8 cellular contexts compared by ENCODE assay signal in the genomic region with DNA sequence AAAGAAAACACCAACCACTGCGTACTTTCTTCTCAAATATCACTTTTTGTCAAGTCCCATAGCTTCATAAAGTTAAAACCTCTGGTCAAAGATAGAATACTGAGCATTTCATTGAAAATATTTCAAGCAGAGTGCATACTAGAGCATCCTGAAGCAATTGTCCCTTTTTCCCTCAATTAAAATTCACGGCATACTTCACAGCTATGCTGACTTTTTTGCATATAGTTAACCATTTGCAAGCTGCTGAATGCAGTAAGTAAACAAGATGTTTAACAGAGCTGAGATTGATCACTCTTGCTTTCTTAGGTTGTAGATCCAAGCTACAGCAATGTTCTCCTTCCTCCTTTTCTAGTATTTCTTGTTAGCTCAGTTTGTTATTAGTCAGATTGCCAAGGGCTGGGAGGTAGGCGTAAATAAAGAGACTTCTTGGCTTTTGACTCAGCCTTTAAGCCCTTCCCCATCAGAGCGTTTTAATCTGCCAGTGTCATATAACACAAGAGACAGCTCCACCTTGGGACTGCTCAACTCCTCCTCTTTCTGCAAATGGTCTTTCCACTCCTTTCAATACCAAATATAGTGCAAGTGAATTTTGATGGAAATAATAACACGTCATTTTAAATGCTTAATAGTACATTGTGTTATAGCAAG. TPM values are rescaled to one million over a fixed set of nuclear protein-coding genes. Genes with fewer than 3 reads are reported as not detected.
DNase-seq lines count a peak whose midpoint lies in the region; ATAC-seq and TF ChIP-seq lines count a peak whose summit lies in the region.

A gene with protein sequence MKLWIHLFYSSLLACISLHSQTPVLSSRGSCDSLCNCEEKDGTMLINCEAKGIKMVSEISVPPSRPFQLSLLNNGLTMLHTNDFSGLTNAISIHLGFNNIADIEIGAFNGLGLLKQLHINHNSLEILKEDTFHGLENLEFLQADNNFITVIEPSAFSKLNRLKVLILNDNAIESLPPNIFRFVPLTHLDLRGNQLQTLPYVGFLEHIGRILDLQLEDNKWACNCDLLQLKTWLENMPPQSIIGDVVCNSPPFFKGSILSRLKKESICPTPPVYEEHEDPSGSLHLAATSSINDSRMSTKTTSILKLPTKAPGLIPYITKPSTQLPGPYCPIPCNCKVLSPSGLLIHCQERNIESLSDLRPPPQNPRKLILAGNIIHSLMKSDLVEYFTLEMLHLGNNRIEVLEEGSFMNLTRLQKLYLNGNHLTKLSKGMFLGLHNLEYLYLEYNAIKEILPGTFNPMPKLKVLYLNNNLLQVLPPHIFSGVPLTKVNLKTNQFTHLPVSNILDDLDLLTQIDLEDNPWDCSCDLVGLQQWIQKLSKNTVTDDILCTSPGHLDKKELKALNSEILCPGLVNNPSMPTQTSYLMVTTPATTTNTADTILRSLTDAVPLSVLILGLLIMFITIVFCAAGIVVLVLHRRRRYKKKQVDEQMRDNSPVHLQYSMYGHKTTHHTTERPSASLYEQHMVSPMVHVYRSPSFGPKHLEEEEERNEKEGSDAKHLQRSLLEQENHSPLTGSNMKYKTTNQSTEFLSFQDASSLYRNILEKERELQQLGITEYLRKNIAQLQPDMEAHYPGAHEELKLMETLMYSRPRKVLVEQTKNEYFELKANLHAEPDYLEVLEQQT (minus strand): TSS at position 421 of the 648 bp plus-strand sequence. CDS start 2,911 bp downstream, outside the sequence.

- no peak within 1 kb of the TSS for H2BK5ac ChIP-seq in neuronal stem cell (ENCODE audit: low read length)

- no peak within 1 kb of the TSS for H3K4ac ChIP-seq in neuronal stem cell (ENCODE audit: low read length)

- POLR2A ChIA-PET in activated CD8-positive, alpha-beta T cell treated with anti-CD3 and anti-CD28 coated beads for 36 hours (lab: Charles Lee), result interaction anchor here (0.6 kb wide), 1 partner anchor 195 kb away, joined by 3 read pairs; no protein-coding TSS in a partner anchor

- WGBS in neuronal stem cell (ENCODE audit: extremely low coverage in 2 of 2, insufficient read length in 2 of 2, insufficient replicate concordance in 1 of 2), 2 donors, result no CpG with 5 or more reads among the region's 5 CpGs

- H3K79me1 ChIP-seq in neuronal stem cell (ENCODE audit: low read depth, low read length), result no peaks in the 10 kb centered on the region

- H4K91ac ChIP-seq in neuronal stem cell (ENCODE audit: low read depth, low read length, poor library complexity), result no peak within 1 kb of the TSS

- H3K4me2 ChIP-seq in neuronal stem cell (ENCODE audit: insufficient read depth, low read length, poor library complexity, severe bottlenecking), result peak within 1 kb of the TSS; percentile 39

- H3K9me3 ChIP-seq in colonic mucosa, result no peaks in the 10 kb centered on the region
- H3K9me3 ChIP-seq in neuronal stem cell (replicated peaks in 1 of 2; ENCODE audit: control insufficient read depth in 2 of 2, insufficient read depth in 1 of 2, low read depth in 1 of 2, low read length in 2 of 2), result no peaks in the 10 kb centered on the region

- intact Hi-C loops in colonic mucosa (cut with DNase I), result no loop called here
- intact Hi-C loops in activated CD8-positive, alpha-beta T cell treated with anti-CD3 and anti-CD28 coated beads for 36 hours (cut with micrococcal nuclease), result no loop called here

- ATAC-seq in GM19351 (IDR thresholded peaks at IDR 0.05; ENCODE audit: unreplicated experiment) (no peak), GM18519 (IDR thresholded peaks at IDR 0.05; ENCODE audit: low FRiP score, unreplicated experiment) (no peak)
- no peak for ATAC-seq in activated CD8-positive, alpha-beta T cell treated with anti-CD3 and anti-CD28 coated beads for 36 hours

- no peak within 1 kb of the TSS for H3K4me3 Mint-ChIP-seq in activated CD8-positive, alpha-beta T cell treated with anti-CD3 and anti-CD28 coated beads for 36 hours

- H2BK15ac ChIP-seq in neuronal stem cell (ENCODE audit: low read length), result no peak within 1 kb of the TSS

- no peak within 1 kb of the TSS for H3K18ac ChIP-seq in neuronal stem cell (ENCODE audit: low read length)

- no peaks in the 10 kb centered on the region for H3K9me3 Mint-ChIP-seq in activated CD8-positive, alpha-beta T cell treated with anti-CD3 and anti-CD28 coated beads for 36 hours

- H4K8ac ChIP-seq in neuronal stem cell (ENCODE audit: low read depth, low read length), result no peak within 1 kb of the TSS

- no peak within 1 kb of the TSS for H3K23ac ChIP-seq in neuronal stem cell (ENCODE audit: low read depth, low read length, poor library complexity)

- H3K4me1 Mint-ChIP-seq in activated CD8-positive, alpha-beta T cell treated with anti-CD3 and anti-CD28 coated beads for 36 hours (ENCODE audit: low read depth), result no peaks in the 10 kb centered on the region

- no peaks in the 10 kb centered on the region for H3K36me3 ChIP-seq in colonic mucosa
- no peaks in the 10 kb centered on the region for H3K36me3 ChIP-seq in neuronal stem cell (replicated peaks in 1 of 2; ENCODE audit: control insufficient read depth in 2 of 2, insufficient read depth in 2 of 2, low read length in 2 of 2)

- H3K27me3 Mint-ChIP-seq in activated CD8-positive, alpha-beta T cell treated with anti-CD3 and anti-CD28 coated beads for 36 hours, result no peaks in the 10 kb centered on the region

- H3K4me1 ChIP-seq in colonic mucosa (no peaks in the 10 kb centered on the region), neuronal stem cell (ENCODE audit: control insufficient read depth in 2 of 2, insufficient read depth in 1 of 2, low read depth in 1 of 2, low read length in 2 of 2) (peaks cover 0 to 2% of the 10 kb centered on the region in 2 donors)

- TF ChIP-seq CTCF in colonic mucosa (IDR thresholded peaks at IDR 0.05), result no peak
- TF ChIP-seq CTCF in activated CD8-positive, alpha-beta T cell treated with anti-CD3 and anti-CD28 coated beads for 36 hours (IDR thresholded peaks at IDR 0.05), result no peak

- no peak within 1 kb of the TSS for H2BK12ac ChIP-seq in neuronal stem cell (ENCODE audit: low read length)

- H2AK5ac ChIP-seq in neuronal stem cell (ENCODE audit: low read depth, low read length), result no peak within 1 kb of the TSS

- no peak within 1 kb of the TSS for H3K14ac ChIP-seq in neuronal stem cell (ENCODE audit: low read length)

- H3K27me3 ChIP-seq in colonic mucosa, result no peaks in the 10 kb centered on the region
- no peaks in the 10 kb centered on the region for H3K27me3 ChIP-seq in neuronal stem cell (ENCODE audit: control insufficient read depth in 3 of 3, insufficient read depth in 3 of 3, low read depth in 1 of 3, low read length in 3 of 3)

- no peak within 1 kb of the TSS for H2BK120ac ChIP-seq in neuronal stem cell (ENCODE audit: low read depth, low read length)

- peak within 1 kb of the TSS; percentile 82 for H2AFZ ChIP-seq in neuronal stem cell (ENCODE audit: low read length)

- peak within 1 kb of the TSS; percentile 7 for H3K27ac ChIP-seq in colonic mucosa
- no peak within 1 kb of the TSS for H3K27ac ChIP-seq in neuronal stem cell (replicated peaks; ENCODE audit: low read length)

- no peak within 1 kb of the TSS for H3K27ac Mint-ChIP-seq in activated CD8-positive, alpha-beta T cell treated with anti-CD3 and anti-CD28 coated beads for 36 hours

- DNase-seq in GM04504 (ENCODE audit: low read depth) (peak; percentile 8), NCI-H226 (peak; percentile 78), colonic mucosa (peak; percentile 18), neuronal stem cell (ENCODE audit: low spot score) (peak; percentile 58), HuH-7.5 (ENCODE audit: low spot score) (no peak)
- DNase-seq in activated CD8-positive, alpha-beta T cell treated with anti-CD3 and anti-CD28 coated beads for 36 hours, result no peak

- H3K36me3 Mint-ChIP-seq in activated CD8-positive, alpha-beta T cell treated with anti-CD3 and anti-CD28 coated beads for 36 hours (ENCODE audit: low read depth), result no peaks in the 10 kb centered on the region

- CTCF ChIA-PET in activated CD8-positive, alpha-beta T cell treated with anti-CD3 and anti-CD28 coated beads for 36 hours (lab: Charles Lee), result interaction anchor here (1.6 kb wide), 1 partner anchor 903 kb away, joined by 3 read pairs; no protein-coding TSS in a partner anchor

- H3K9ac ChIP-seq in colonic mucosa (ENCODE audit: low read depth in 2 of 2, low read length in 2 of 2), result no peak within 1 kb of the TSS
- no peak within 1 kb of the TSS for H3K9ac ChIP-seq in neuronal stem cell (ENCODE audit: low read depth, low read length, poor library complexity)

- H3K4me3 ChIP-seq in colonic mucosa (peak within 1 kb of the TSS; percentile 24), neuronal stem cell (ENCODE audit: low read length in 2 of 2) (no peak within 1 kb of the TSS)

RNA-seq across cellular contexts. Expression of the gene that starts here (rescaled TPM):
- 1 to 10 TPM; 2.6 to 8.2 TPM for total RNA-seq in colonic mucosa
- polyA plus RNA-seq in neuronal stem cell (2013, experiment 1 of 2), result 2.5 TPM
- polyA plus RNA-seq in neuronal stem cell (2013, experiment 2 of 2), result 2.5 TPM
- not detected for total RNA-seq in activated CD8-positive, alpha-beta T cell treated with anti-CD3 and anti-CD28 coated beads for 36 hours

Comparison
In these comparisons a context has a peak if more than half of its experiments do, and no peak if none do; other contexts are left out.
1. DNase-seq: peak in GM04504 (single experiment), NCI-H226 (single experiment), colonic mucosa (single experiment) and neuronal stem cell (single experiment); none in HuH-7.5 (single experiment) and activated CD8-positive, alpha-beta T cell treated with anti-CD3 and anti-CD28 coated beads for 36 hours (single experiment).